Comparison of ENCODE assay signal across 22 cellular contexts in genomic region chr19:7645656-7646425, GRCh38. TPM values are rescaled to one million over a fixed set of nuclear protein-coding genes. Genes with fewer than 3 reads are reported as not detected.
DNase-seq lines count a peak whose midpoint lies in the region; ATAC-seq, FAIRE-seq and TF ChIP-seq lines count a peak whose summit lies in the region.
"Had no signal": no experiment of that assay in that cellular context is flagged by ENCODE, and none has a peak within 500 bp of the region (broad histone marks: within the 10 kb centered on the region; RNA-seq: fewer than 3 reads in every experiment).

No MANE protein-coding gene starts in this region.

- peaks cover 0 to 17% (median under 1%) of the 10 kb centered on the region in 3 experiments for H3K27me3 ChIP-seq in neuronal stem cell (ENCODE audit: control insufficient read depth in 3 of 3, insufficient read depth in 3 of 3, low read depth in 1 of 3, low read length in 3 of 3)
- H3K27me3 ChIP-seq: uterus had no signal

- H3K14ac ChIP-seq in neuronal stem cell (ENCODE audit: low read length), result no peak overlapping the region

- no peak overlapping the region for H3K4me3 Mint-ChIP-seq in activated T-helper 1 cell treated with anti-CD3 and anti-CD28 coated beads, Interleukin-12 subunit alpha, Interleukin-12 subunit beta, Interleukin-2, Interleukin-4 antibody, amounts not matched to agents 30 ng/mL and 10 ng/mL and 1 ng/mL, durations not matched to agents 14 hours and 24 hours and 36 hours
- H3K4me3 Mint-ChIP-seq: nephron had no signal

- peaks cover 2% of the 10 kb centered on the region for H3K27me3 Mint-ChIP-seq in activated T-helper 1 cell treated with anti-CD3 and anti-CD28 coated beads, Interleukin-12 subunit alpha, Interleukin-12 subunit beta, Interleukin-2, Interleukin-4 antibody, amounts not matched to agents 30 ng/mL and 10 ng/mL and 1 ng/mL, durations not matched to agents 14 hours and 24 hours and 36 hours (ENCODE audit: insufficient read depth)

- FAIRE-seq in HTR-8/SVneo (lab: Jason Lieb, UNC), result no peak

- no peak overlapping the region for H2BK120ac ChIP-seq in neuronal stem cell (ENCODE audit: low read depth, low read length)

- no peak overlapping the region for H3K18ac ChIP-seq in neuronal stem cell (ENCODE audit: low read length)

- H3K27ac ChIP-seq in neuronal stem cell (replicated peaks; ENCODE audit: low read length), result no peak overlapping the region
- H3K27ac ChIP-seq: PC-9, uterus had no signal

- H3K9me3 Mint-ChIP-seq in activated T-helper 1 cell treated with anti-CD3 and anti-CD28 coated beads, Interleukin-12 subunit alpha, Interleukin-12 subunit beta, Interleukin-2, Interleukin-4 antibody, amounts not matched to agents 30 ng/mL and 10 ng/mL and 1 ng/mL, durations not matched to agents 14 hours and 24 hours and 36 hours, result no peaks in the 10 kb centered on the region
- H3K9me3 Mint-ChIP-seq: activated naive CD4-positive, alpha-beta T cell treated with anti-CD3 and anti-CD28 coated beads, Interleukin-2, amount 50 U/mL, for 72 hours; nephron had no signal

- H3K9ac ChIP-seq in neuronal stem cell (ENCODE audit: low read depth, low read length, poor library complexity), result no peak overlapping the region

- no peaks in the 10 kb centered on the region for H3K36me3 ChIP-seq in neuronal stem cell (replicated peaks in 1 of 2; ENCODE audit: control insufficient read depth in 2 of 2, insufficient read depth in 2 of 2, low read length in 2 of 2)
- H3K36me3 ChIP-seq: uterus had no signal

- no CpG with 5 or more reads among the region's 20 CpGs for WGBS in neuronal stem cell (ENCODE audit: extremely low coverage in 2 of 2, insufficient read length in 2 of 2, insufficient replicate concordance in 1 of 2), 2 donors

- H3K4me3 ChIP-seq in neuronal stem cell (ENCODE audit: low read length in 2 of 2), result no peak overlapping the region
- H3K4me3 ChIP-seq: PC-9, uterus had no signal

- intact Hi-C loops in activated T-helper 1 cell treated with anti-CD3 and anti-CD28 coated beads, Interleukin-12 subunit alpha, Interleukin-12 subunit beta, Interleukin-2, Interleukin-4 antibody, amounts not matched to agents 30 ng/mL and 10 ng/mL and 1 ng/mL, durations not matched to agents 14 hours and 24 hours and 36 hours (cut with micrococcal nuclease), result no loop called here

- H3K23ac ChIP-seq in neuronal stem cell (ENCODE audit: low read depth, low read length, poor library complexity), result no peak overlapping the region

- H2AK5ac ChIP-seq in neuronal stem cell (ENCODE audit: low read depth, low read length), result peak overlapping the region; percentile 75

- H3K36me3 Mint-ChIP-seq in activated T-helper 1 cell treated with anti-CD3 and anti-CD28 coated beads, Interleukin-12 subunit alpha, Interleukin-12 subunit beta, Interleukin-2, Interleukin-4 antibody, amounts not matched to agents 30 ng/mL and 10 ng/mL and 1 ng/mL, durations not matched to agents 14 hours and 24 hours and 36 hours (ENCODE audit: low read depth), result peaks cover 5% of the 10 kb centered on the region
- H3K36me3 Mint-ChIP-seq: activated naive CD4-positive, alpha-beta T cell treated with anti-CD3 and anti-CD28 coated beads, Interleukin-2, amount 50 U/mL, for 72 hours had no signal

- H3K4me1 Mint-ChIP-seq in activated T-helper 1 cell treated with anti-CD3 and anti-CD28 coated beads, Interleukin-12 subunit alpha, Interleukin-12 subunit beta, Interleukin-2, Interleukin-4 antibody, amounts not matched to agents 30 ng/mL and 10 ng/mL and 1 ng/mL, durations not matched to agents 14 hours and 24 hours and 36 hours (ENCODE audit: low read depth), result no peaks in the 10 kb centered on the region
- H3K4me1 Mint-ChIP-seq: nephron had no signal

- ATAC-seq in omental fat pad (ENCODE audit: low FRiP score) (no peak), GM18511 (IDR thresholded peaks at IDR 0.05; ENCODE audit: unreplicated experiment) (no peak)
- ATAC-seq: activated naive CD4-positive, alpha-beta T cell treated with anti-CD3 and anti-CD28 coated beads, Interleukin-2, amount 50 U/mL, for 72 hours; HCT116 had no signal

- no peak overlapping the region for H4K8ac ChIP-seq in neuronal stem cell (ENCODE audit: low read depth, low read length)

- H4K91ac ChIP-seq in neuronal stem cell (ENCODE audit: low read depth, low read length, poor library complexity), result no peak overlapping the region

- no peaks in the 10 kb centered on the region for H3K9me3 ChIP-seq in neuronal stem cell (replicated peaks in 1 of 2; ENCODE audit: control insufficient read depth in 2 of 2, insufficient read depth in 1 of 2, low read depth in 1 of 2, low read length in 2 of 2)
- H3K9me3 ChIP-seq: uterus had no signal

- no peaks in the 10 kb centered on the region for H3K4me1 ChIP-seq in neuronal stem cell (ENCODE audit: control insufficient read depth in 2 of 2, insufficient read depth in 1 of 2, low read depth in 1 of 2, low read length in 2 of 2)
- H3K4me1 ChIP-seq: uterus had no signal

- no peak overlapping the region for H3K4me2 ChIP-seq in neuronal stem cell (ENCODE audit: insufficient read depth, low read length, poor library complexity, severe bottlenecking)
- H3K4me2 ChIP-seq: PC-9 had no signal

- no peak overlapping the region for H2BK15ac ChIP-seq in neuronal stem cell (ENCODE audit: low read length)

- TF ChIP-seq CTCF in omental fat pad (IDR thresholded peaks at IDR 0.05), result no peak

- H2BK5ac ChIP-seq in neuronal stem cell (ENCODE audit: low read length), result no peak overlapping the region

- peak overlapping the region; percentile 73 for H2BK12ac ChIP-seq in neuronal stem cell (ENCODE audit: low read length)

- peak overlapping the region; percentile 17 for H2AFZ ChIP-seq in neuronal stem cell (ENCODE audit: low read length)
- H2AFZ ChIP-seq: PC-9 had no signal

- DNase-seq in SIG-M5 treated with dmso at 0.1 percent for 504 hours (lab: John Stamatoyannopoulos, UW; ENCODE audit: unreplicated experiment) (peak; percentile 70), SIG-M5 (lab: John Stamatoyannopoulos, UW) (no peak), NOMO-1 (lab: John Stamatoyannopoulos, UW; ENCODE audit: unreplicated experiment in 2 of 2) (peak; percentile 71 to 77), neuronal stem cell (ENCODE audit: low spot score) (no peak), omental fat pad (ENCODE audit: low spot score) (no peak), HTR-8/SVneo (ENCODE audit: insufficient read length, low spot score) (no peak)
- no peak for DNase-seq in activated T-helper 1 cell treated with anti-CD3 and anti-CD28 coated beads, Interleukin-12 subunit alpha, Interleukin-12 subunit beta, Interleukin-2, Interleukin-4 antibody, amounts not matched to agents 30 ng/mL and 10 ng/mL and 1 ng/mL, durations not matched to agents 14 hours and 24 hours and 36 hours (ENCODE audit: low spot score)
- DNase-seq: activated CD8-positive, alpha-beta memory T cell treated with anti-CD3 and anti-CD28 coated beads for 24 hours; COR-L47; NCI-H1436; NCI-H2171 treated with DMSO at 0.1 percent for 48 hours; NCI-H69; PC-9; SHP77 treated with DMSO at 0.1 percent for 48 hours; uterus had no signal

- H3K79me1 ChIP-seq in neuronal stem cell (ENCODE audit: low read depth, low read length), result peaks cover 2% of the 10 kb centered on the region

- H3K4ac ChIP-seq in neuronal stem cell (ENCODE audit: low read length), result no peak overlapping the region

- H3K27ac Mint-ChIP-seq in activated T-helper 1 cell treated with anti-CD3 and anti-CD28 coated beads, Interleukin-12 subunit alpha, Interleukin-12 subunit beta, Interleukin-2, Interleukin-4 antibody, amounts not matched to agents 30 ng/mL and 10 ng/mL and 1 ng/mL, durations not matched to agents 14 hours and 24 hours and 36 hours, result peak overlapping the region; percentile 18
- H3K27ac Mint-ChIP-seq: nephron had no signal

RNA-seq across cellular contexts. Expression of gene STXBP2, which starts 8.9 kb away (rescaled TPM):
- 101 and 102 TPM in 2 replicates for total RNA-seq in activated T-helper 1 cell treated with anti-CD3 and anti-CD28 coated beads, Interleukin-12 subunit alpha, Interleukin-12 subunit beta, Interleukin-2, Interleukin-4 antibody, amounts not matched to agents 30 ng/mL and 10 ng/mL and 1 ng/mL, durations not matched to agents 14 hours and 24 hours and 36 hours
- polyA plus RNA-seq in neuronal stem cell (2013, experiment 1 of 2), result 15.8 TPM
- polyA plus RNA-seq in neuronal stem cell (2013, experiment 2 of 2), result 14.9 TPM
- 10 to 100 TPM; 29.7 to 46.1 (median 37.7) TPM for total RNA-seq in omental fat pad

RNA-seq across cellular contexts. Expression of gene PCP2, which starts 12.3 kb away (rescaled TPM):
- total RNA-seq in activated T-helper 1 cell treated with anti-CD3 and anti-CD28 coated beads, Interleukin-12 subunit alpha, Interleukin-12 subunit beta, Interleukin-2, Interleukin-4 antibody, amounts not matched to agents 30 ng/mL and 10 ng/mL and 1 ng/mL, durations not matched to agents 14 hours and 24 hours and 36 hours, result 0.34 and 1.4 TPM in 2 replicates
- not detected for polyA plus RNA-seq in neuronal stem cell (2013, experiment 1 of 2)
- polyA plus RNA-seq in neuronal stem cell (2013, experiment 2 of 2), result not detected
- not detected for total RNA-seq in omental fat pad
- total RNA-seq: Daoy, subcutaneous adipose tissue, uterus had no signal

RNA-seq across cellular contexts. Expression of gene PET100, which starts 16.2 kb away (rescaled TPM):
- total RNA-seq in activated T-helper 1 cell treated with anti-CD3 and anti-CD28 coated beads, Interleukin-12 subunit alpha, Interleukin-12 subunit beta, Interleukin-2, Interleukin-4 antibody, amounts not matched to agents 30 ng/mL and 10 ng/mL and 1 ng/mL, durations not matched to agents 14 hours and 24 hours and 36 hours, result 88.5 and 93.4 TPM in 2 replicates
- 591 TPM for polyA plus RNA-seq in neuronal stem cell (2013, experiment 1 of 2)
- polyA plus RNA-seq in neuronal stem cell (2013, experiment 2 of 2), result 612 TPM
- 10 to 100 TPM; 11.2 to 22.8 (median 17.0) TPM for total RNA-seq in omental fat pad

RNA-seq across cellular contexts. Expression of gene XAB2, which starts 16.5 kb away (rescaled TPM):
- total RNA-seq in activated T-helper 1 cell treated with anti-CD3 and anti-CD28 coated beads, Interleukin-12 subunit alpha, Interleukin-12 subunit beta, Interleukin-2, Interleukin-4 antibody, amounts not matched to agents 30 ng/mL and 10 ng/mL and 1 ng/mL, durations not matched to agents 14 hours and 24 hours and 36 hours, result 50.7 and 51.2 TPM in 2 replicates
- 25.9 TPM for polyA plus RNA-seq in neuronal stem cell (2013, experiment 1 of 2)
- polyA plus RNA-seq in neuronal stem cell (2013, experiment 2 of 2), result 24.7 TPM
- 10 to 100 TPM; 22.5 to 37.0 (median 27.8) TPM for total RNA-seq in omental fat pad

RNA-seq across cellular contexts. Expression of gene RETN, which starts 23.0 kb away (rescaled TPM):
- not detected in 2 replicates for total RNA-seq in activated T-helper 1 cell treated with anti-CD3 and anti-CD28 coated beads, Interleukin-12 subunit alpha, Interleukin-12 subunit beta, Interleukin-2, Interleukin-4 antibody, amounts not matched to agents 30 ng/mL and 10 ng/mL and 1 ng/mL, durations not matched to agents 14 hours and 24 hours and 36 hours
- not detected for polyA plus RNA-seq in neuronal stem cell (2013, experiment 1 of 2)
- polyA plus RNA-seq in neuronal stem cell (2013, experiment 2 of 2), result not detected
- 1 to 10 TPM in 1 of 4 donors, not detected in 3; 1.6 TPM for total RNA-seq in omental fat pad
- total RNA-seq: activated naive CD4-positive, alpha-beta T cell treated with anti-CD3 and anti-CD28 coated beads, Interleukin-2, amount 50 U/mL, for 72 hours; Daoy; PC-9; T-helper 2 cell treated with Interferon-gamma antibody and Interleukin-4, amounts not matched to agents 100 ng/mL and 5 ng/mL, for 36 hours; uterus had no signal

Comparison
In these comparisons a context has a peak if more than half of its experiments do, and no peak if none do; other contexts are left out.
1. DNase-seq: peak in SIG-M5 treated with dmso at 0.1 percent for 504 hours (single experiment) and NOMO-1 (2 of 2); none in SIG-M5 (single experiment), activated T-helper 1 cell treated with anti-CD3 and anti-CD28 coated beads, Interleukin-12 subunit alpha, Interleukin-12 subunit beta, Interleukin-2, Interleukin-4 antibody, amounts not matched to agents 30 ng/mL and 10 ng/mL and 1 ng/mL, durations not matched to agents 14 hours and 24 hours and 36 hours (single experiment), neuronal stem cell (single experiment), omental fat pad (single experiment) and HTR-8/SVneo (single experiment).